18 cellular contexts compared by ENCODE assay signal in the genomic region with DNA sequence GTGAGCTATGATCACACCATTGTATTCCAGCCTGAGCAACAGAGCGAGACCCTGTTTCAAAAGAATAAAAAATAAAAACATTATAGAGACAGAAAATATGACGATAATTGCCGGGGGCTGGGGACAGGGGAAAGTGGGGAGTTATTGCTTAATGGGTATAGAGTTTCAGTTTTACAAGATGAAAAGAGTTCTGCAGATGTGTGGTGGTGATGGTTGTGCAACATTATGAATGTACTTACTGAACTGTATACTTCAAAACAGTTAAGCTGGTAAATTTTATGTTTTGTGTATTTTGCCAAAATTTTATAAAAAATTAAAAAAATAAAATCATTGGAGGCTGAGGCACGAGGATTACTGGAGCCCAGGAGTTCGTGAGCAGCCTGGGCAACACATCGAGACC.
"Had no signal": no experiment of that assay in that cellular context is flagged by ENCODE, and none has a peak within 500 bp of the region (broad histone marks: within the 10 kb centered on the region; RNA-seq: fewer than 3 reads in every experiment).

No MANE protein-coding gene starts in this region.

- DNase-seq: activated B cell treated with CpG ODN at 0.5 μM for 24 hours; activated CD4-positive, alpha-beta T cell treated with anti-CD3 and anti-CD28 coated beads, Interleukin-2, amount 10 ng/mL, durations not matched to agents 24 days and 14 days; activated CD8-positive, alpha-beta T cell treated with anti-CD3 and anti-CD28 coated beads, Interleukin-2, amount 10 ng/mL, durations not matched to agents 7 days and 5 days; activated naive CD4-positive, alpha-beta T cell treated with anti-CD3 and anti-CD28 coated beads, Interleukin-2, amount 10 ng/mL, durations not matched to agents 7 days and 5 days; activated T-cell treated with anti-CD3 and anti-CD28 coated beads for 4 hours; hippocampal formation; kidney; left lung; mucosa of descending colon; naive thymus-derived CD8-positive, alpha-beta T cell; stimulated activated CD4-positive, alpha-beta T cell treated with anti-CD3 and anti-CD28 coated beads, Interleukin-2, amount 100 ng/mL, for 48 hours; stimulated activated naive CD4-positive, alpha-beta T cell had no signal

- H3K36me3 ChIP-seq: left lung, neutrophil, tibial nerve, vagina had no signal

- H3K4me1 ChIP-seq: left lung, tibial nerve had no signal

- ATAC-seq: activated CD8-positive, alpha-beta T cell treated with anti-CD3 and anti-CD28 coated beads, Interleukin-2, amount 10 ng/mL, durations not matched to agents 7 days and 5 days; activated T-helper 17 cell treated with anti-CD3 and anti-CD28 coated beads, Interleukin-2, amount 50 U/mL, for 72 hours; esophagus mucosa; left lung; mucosa of descending colon; naive thymus-derived CD8-positive, alpha-beta T cell had no signal

- H3K27me3 ChIP-seq: left lung, neutrophil, tibial nerve, vagina had no signal

- H3K9me3 ChIP-seq: left lung, mucosa of descending colon, neutrophil, tibial nerve, vagina had no signal

- FAIRE-seq: endometrium, kidney had no signal

- H3K4me3 ChIP-seq: left lung, mucosa of descending colon, tibial nerve, vagina had no signal

- H3K27ac ChIP-seq: left lung, neutrophil, tibial nerve, vagina had no signal
